Comparison of ENCODE assay signal across 15 cellular contexts in the genomic region with DNA sequence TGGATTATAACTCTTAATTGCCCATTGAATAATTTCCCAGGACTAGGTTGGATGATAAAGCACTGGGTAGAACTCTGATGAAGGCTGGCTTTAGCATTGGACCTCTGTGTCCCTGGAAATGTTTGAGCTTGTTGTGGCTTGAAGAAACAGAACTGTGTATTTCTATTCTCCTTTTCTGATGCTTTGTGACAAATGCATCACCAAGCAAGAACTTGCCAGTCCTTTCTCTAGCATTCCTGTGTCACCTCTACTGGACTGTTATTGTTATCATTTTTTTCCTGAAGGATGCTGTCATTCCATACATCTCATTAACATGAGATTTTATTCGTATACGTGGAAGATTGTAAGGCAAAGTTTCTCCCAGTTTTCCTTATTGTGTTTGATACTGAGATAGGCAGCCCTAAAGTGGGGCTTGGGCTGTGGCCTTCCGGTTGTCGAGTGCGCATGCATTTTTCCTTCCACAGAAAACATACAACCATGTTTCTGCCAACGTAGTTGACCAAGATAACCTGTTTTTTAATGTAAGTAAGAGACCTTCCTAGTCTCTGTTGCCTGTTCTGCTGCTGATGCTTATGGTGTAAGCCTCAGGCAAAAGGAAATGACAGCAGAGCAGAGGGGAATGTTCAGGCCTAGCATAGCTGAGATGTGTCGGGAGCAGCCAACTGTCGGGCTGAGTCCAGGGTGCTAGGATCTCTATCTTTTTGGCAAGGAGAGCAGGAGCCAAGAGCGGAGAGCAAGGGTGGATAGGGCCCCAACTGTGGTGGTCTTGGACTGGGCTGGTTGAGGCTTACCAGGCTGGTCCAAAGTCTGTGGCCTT. TPM values are rescaled to one million over a fixed set of nuclear protein-coding genes. Genes with fewer than 3 reads are reported as not detected.
DNase-seq lines count a peak whose midpoint lies in the region; ATAC-seq and TF ChIP-seq lines count a peak whose summit lies in the region.
"Had no signal": no experiment of that assay in that cellular context is flagged by ENCODE, and none has a peak within 500 bp of the region (broad histone marks: within the 10 kb centered on the region; RNA-seq: fewer than 3 reads in every experiment).

No MANE protein-coding gene starts in this region.

- H3K4me1 Mint-ChIP-seq in activated CD4-positive, alpha-beta T cell treated with anti-CD3 and anti-CD28 coated beads for 36 hours = peaks cover 15% of the 10 kb centered on the region
- H3K4me1 Mint-ChIP-seq in nephron = peaks cover 41% of the 10 kb centered on the region
- peaks cover 12 to 21% of the 10 kb centered on the region in 2 donors for H3K4me1 Mint-ChIP-seq in stimulated activated naive B cell treated with anti-CD40 and anti-IgM and Interleukin-4, amounts not matched to agents 10 μg/mL and 1 μg/mL and 100 μg/mL, for 72 hours

- DNase-seq in activated CD4-positive, alpha-beta T cell treated with anti-CD3 and anti-CD28 coated beads for 36 hours = no peak
- no peak for DNase-seq in activated CD4-positive, alpha-beta T cell treated with anti-CD3 and anti-CD28 coated beads, Interleukin-2, amount 50 U/mL, for 48 hours
- DNase-seq in activated naive CD4-positive, alpha-beta T cell (lab: John Stamatoyannopoulos, UW) = no peak
- DNase-seq in H4 (ENCODE audit: low spot score) = no peak
- DNase-seq in stimulated activated naive B cell treated with anti-CD40 and anti-IgM and Interleukin-4, amounts not matched to agents 10 μg/mL and 1 μg/mL and 100 μg/mL, for 72 hours = no peak
- DNase-seq: activated CD8-positive, alpha-beta memory T cell treated with anti-CD3 and anti-CD28 coated beads, Interleukin-2, amount 50 U/mL, for 4 hours; CD8-positive, alpha-beta T cell; KG1; NCI-H446 had no signal

- H3K9me3 Mint-ChIP-seq in activated CD4-positive, alpha-beta T cell treated with anti-CD3 and anti-CD28 coated beads for 36 hours (ENCODE audit: low read depth) = no peaks in the 10 kb centered on the region
- no peaks in the 10 kb centered on the region for H3K9me3 Mint-ChIP-seq in nephron
- no peaks in the 10 kb centered on the region for H3K9me3 Mint-ChIP-seq in stimulated activated naive B cell treated with anti-CD40 and anti-IgM and Interleukin-4, amounts not matched to agents 10 μg/mL and 1 μg/mL and 100 μg/mL, for 72 hours
- H3K9me3 Mint-ChIP-seq: activated naive CD4-positive, alpha-beta T cell treated with anti-CD3 and anti-CD28 coated beads, Interleukin-2, amount 50 U/mL, for 72 hours; CD8-positive, alpha-beta T cell had no signal

- H3K9me3 ChIP-seq in ectodermal cell (ENCODE audit: control insufficient read depth, low read length) = no peaks in the 10 kb centered on the region
- H3K9me3 ChIP-seq: A549, neutrophil had no signal

- intact Hi-C loops in activated CD4-positive, alpha-beta T cell treated with anti-CD3 and anti-CD28 coated beads for 36 hours (cut with DNase I, micrococcal nuclease) = no loop called here

- CTCF ChIA-PET in activated CD4-positive, alpha-beta T cell treated with anti-CD3 and anti-CD28 coated beads for 36 hours (lab: Charles Lee) = interaction anchor here (1.1 kb wide), 1 partner anchor 84 kb away, joined by 3 read pairs; no protein-coding TSS in a partner anchor

- no peak for TF ChIP-seq CTCF in nephron (IDR thresholded peaks at IDR 0.05; ENCODE audit: unreplicated experiment in 3 of 3)

- peaks cover 43% of the 10 kb centered on the region for H3K27me3 Mint-ChIP-seq in activated CD4-positive, alpha-beta T cell treated with anti-CD3 and anti-CD28 coated beads for 36 hours
- peaks cover 46% of the 10 kb centered on the region for H3K27me3 Mint-ChIP-seq in nephron (ENCODE audit: low read depth)
- peaks cover 41 to 66% of the 10 kb centered on the region in 2 donors for H3K27me3 Mint-ChIP-seq in stimulated activated naive B cell treated with anti-CD40 and anti-IgM and Interleukin-4, amounts not matched to agents 10 μg/mL and 1 μg/mL and 100 μg/mL, for 72 hours

- peaks cover 8% of the 10 kb centered on the region for H3K4me1 ChIP-seq in ectodermal cell (ENCODE audit: control insufficient read depth, insufficient read depth, low read length)

- H3K4me3 Mint-ChIP-seq in activated CD4-positive, alpha-beta T cell treated with anti-CD3 and anti-CD28 coated beads for 36 hours = peak overlapping the region; percentile 18
- peak overlapping the region; percentile 86 to 94 (median 88) for H3K4me3 Mint-ChIP-seq in nephron
- H3K4me3 Mint-ChIP-seq in stimulated activated naive B cell treated with anti-CD40 and anti-IgM and Interleukin-4, amounts not matched to agents 10 μg/mL and 1 μg/mL and 100 μg/mL, for 72 hours = no peak overlapping the region
- H3K4me3 Mint-ChIP-seq: CD8-positive, alpha-beta T cell had no signal

- WGBS in ectodermal cell, 2 experiments = 90 to 94% methylated on average over 9 of the region's 9 CpGs

- no peak for ATAC-seq in activated CD4-positive, alpha-beta T cell treated with anti-CD3 and anti-CD28 coated beads for 36 hours
- ATAC-seq in stimulated activated naive B cell treated with anti-CD40 and anti-IgM and Interleukin-4, amounts not matched to agents 10 μg/mL and 1 μg/mL and 100 μg/mL, for 72 hours (replicated peaks) = no peak
- ATAC-seq: A549; activated naive CD4-positive, alpha-beta T cell treated with anti-CD3 and anti-CD28 coated beads, Interleukin-2, amount 50 U/mL, for 72 hours; CD8-positive, alpha-beta T cell had no signal

- no peaks in the 10 kb centered on the region for H3K36me3 ChIP-seq in ectodermal cell (ENCODE audit: control insufficient read depth, insufficient read depth, low read length)
- H3K36me3 ChIP-seq: neutrophil had no signal

- peak overlapping the region; percentile 38 for H3K4me3 ChIP-seq in ectodermal cell (ENCODE audit: insufficient read depth, low read depth, low read length)
- H3K4me3 ChIP-seq: A549 had no signal

- POLR2A ChIA-PET in activated CD4-positive, alpha-beta T cell treated with anti-CD3 and anti-CD28 coated beads for 36 hours (lab: Charles Lee) = no interaction called here

- H3K27ac Mint-ChIP-seq in activated CD4-positive, alpha-beta T cell treated with anti-CD3 and anti-CD28 coated beads for 36 hours = no peak overlapping the region
- H3K27ac Mint-ChIP-seq in nephron = peak overlapping the region; percentile 45 to 85 (median 70)
- H3K27ac Mint-ChIP-seq in stimulated activated naive B cell treated with anti-CD40 and anti-IgM and Interleukin-4, amounts not matched to agents 10 μg/mL and 1 μg/mL and 100 μg/mL, for 72 hours = no peak overlapping the region
- H3K27ac Mint-ChIP-seq: activated naive CD4-positive, alpha-beta T cell treated with anti-CD3 and anti-CD28 coated beads, Interleukin-2, amount 50 U/mL, for 72 hours; CD8-positive, alpha-beta T cell had no signal

- H3K27me3 ChIP-seq in ectodermal cell (ENCODE audit: control insufficient read depth, insufficient read depth, low read length, poor library complexity, severe bottlenecking) = peaks cover 66% of the 10 kb centered on the region

- no peak overlapping the region for H3K27ac ChIP-seq in ectodermal cell (ENCODE audit: insufficient read depth, low read depth, low read length, poor library complexity, severe bottlenecking)
- peak overlapping the region; percentile 90 for H3K27ac ChIP-seq in temporal lobe (ENCODE audit: low read depth, low read length)
- H3K27ac ChIP-seq: A549, neutrophil had no signal

- no peaks in the 10 kb centered on the region for H3K36me3 Mint-ChIP-seq in activated CD4-positive, alpha-beta T cell treated with anti-CD3 and anti-CD28 coated beads for 36 hours (ENCODE audit: low read depth)
- H3K36me3 Mint-ChIP-seq in nephron (ENCODE audit: low read depth) = peaks cover 3% of the 10 kb centered on the region
- no peaks in the 10 kb centered on the region for H3K36me3 Mint-ChIP-seq in stimulated activated naive B cell treated with anti-CD40 and anti-IgM and Interleukin-4, amounts not matched to agents 10 μg/mL and 1 μg/mL and 100 μg/mL, for 72 hours
- H3K36me3 Mint-ChIP-seq: CD8-positive, alpha-beta T cell had no signal

RNA-seq across cellular contexts. Expression of a gene that starts 2.3 kb away (rescaled TPM):
- 1 to 10 TPM; 1.8 TPM for total RNA-seq in activated CD4-positive, alpha-beta T cell treated with anti-CD3 and anti-CD28 coated beads for 36 hours
- 17.0 TPM for polyA plus RNA-seq in ectodermal cell (2013, experiment 1 of 4)
- polyA plus RNA-seq in ectodermal cell (2013, experiment 2 of 4) = 9.9 TPM
- polyA plus RNA-seq in ectodermal cell (2013, experiment 3 of 4) = 19.2 TPM
- polyA plus RNA-seq in ectodermal cell (2013, experiment 4 of 4) = 20.3 TPM
- total RNA-seq in temporal lobe = 151 TPM
- 0.10 and 0.39 TPM in 2 replicates for total RNA-seq in H4 (2014; rRNA removed; shearing (Covaris generic))
- total RNA-seq: CD8-positive, alpha-beta T cell had no signal

Comparison
In these comparisons a context has a peak if more than half of its experiments do, and no peak if none do; other contexts are left out.
1. H3K27ac Mint-ChIP-seq: peak in nephron (3 of 3); none in activated CD4-positive, alpha-beta T cell treated with anti-CD3 and anti-CD28 coated beads for 36 hours (single experiment) and stimulated activated naive B cell treated with anti-CD40 and anti-IgM and Interleukin-4, amounts not matched to agents 10 μg/mL and 1 μg/mL and 100 μg/mL, for 72 hours (single experiment).
2. H3K4me3 Mint-ChIP-seq: peak in activated CD4-positive, alpha-beta T cell treated with anti-CD3 and anti-CD28 coated beads for 36 hours (single experiment) and nephron (3 of 3); none in stimulated activated naive B cell treated with anti-CD40 and anti-IgM and Interleukin-4, amounts not matched to agents 10 μg/mL and 1 μg/mL and 100 μg/mL, for 72 hours (0 of 2).
3. RNA of a gene that starts 2.3 kb away (total RNA-seq): 151 TPM in temporal lobe (single experiment); 1.8 TPM in activated CD4-positive, alpha-beta T cell treated with anti-CD3 and anti-CD28 coated beads for 36 hours and 0.10 to 0.39 TPM in H4; every median in the first group is over 10 times any median in the second.